In the genomic region with DNA sequence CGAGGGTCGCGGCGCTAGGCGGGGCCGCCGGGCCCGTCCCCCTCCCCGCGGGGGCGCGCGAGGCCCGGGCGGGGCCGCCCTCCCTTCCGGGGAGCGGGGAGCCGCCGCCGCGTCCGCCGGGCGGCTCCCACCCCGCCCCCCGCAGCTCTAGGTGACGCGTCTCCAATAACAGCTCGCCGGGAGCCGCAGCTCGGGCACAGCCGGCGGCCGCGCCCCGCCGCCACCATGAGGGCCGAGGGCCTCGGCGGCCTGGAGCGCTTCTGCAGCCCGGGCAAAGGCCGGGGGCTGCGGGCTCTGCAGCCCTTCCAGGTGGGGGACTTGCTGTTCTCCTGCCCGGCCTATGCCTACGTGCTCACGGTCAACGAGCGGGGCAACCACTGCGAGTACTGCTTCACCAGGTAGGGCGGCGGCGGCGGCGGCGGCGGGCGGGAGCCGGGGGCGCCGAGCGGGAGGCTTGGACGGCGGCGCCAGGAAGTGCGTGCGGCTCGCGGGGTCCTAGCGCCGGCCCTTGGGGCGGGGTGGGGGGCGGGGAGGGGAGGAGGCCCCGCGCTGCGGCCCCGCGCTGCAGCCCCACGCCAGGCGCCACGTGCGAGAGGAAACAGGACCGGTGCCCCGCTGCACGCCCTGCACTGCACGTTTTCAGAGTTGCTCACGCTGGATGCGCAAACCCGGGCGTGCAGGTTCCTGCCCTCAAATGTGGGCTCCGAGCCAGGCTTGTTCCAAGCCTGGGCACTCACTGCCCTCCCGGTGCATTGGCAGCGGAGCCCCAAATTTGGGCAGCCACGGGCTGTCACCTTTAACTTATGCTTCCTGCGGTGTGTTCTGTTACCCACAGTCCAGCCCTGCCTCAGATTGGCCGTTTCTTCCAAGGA, we compare ENCODE assay signal across 8 cellular contexts. TPM values are rescaled to one million over a fixed set of nuclear protein-coding genes. Genes with fewer than 3 reads are reported as not detected.
DNase-seq lines count a peak whose midpoint lies in the region; ATAC-seq and TF ChIP-seq lines count a peak whose summit lies in the region.

A gene with protein sequence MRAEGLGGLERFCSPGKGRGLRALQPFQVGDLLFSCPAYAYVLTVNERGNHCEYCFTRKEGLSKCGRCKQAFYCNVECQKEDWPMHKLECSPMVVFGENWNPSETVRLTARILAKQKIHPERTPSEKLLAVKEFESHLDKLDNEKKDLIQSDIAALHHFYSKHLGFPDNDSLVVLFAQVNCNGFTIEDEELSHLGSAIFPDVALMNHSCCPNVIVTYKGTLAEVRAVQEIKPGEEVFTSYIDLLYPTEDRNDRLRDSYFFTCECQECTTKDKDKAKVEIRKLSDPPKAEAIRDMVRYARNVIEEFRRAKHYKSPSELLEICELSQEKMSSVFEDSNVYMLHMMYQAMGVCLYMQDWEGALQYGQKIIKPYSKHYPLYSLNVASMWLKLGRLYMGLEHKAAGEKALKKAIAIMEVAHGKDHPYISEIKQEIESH (plus strand): TSS at position 130 of the 872 bp plus-strand sequence. CDS start 96 bp downstream, at position 226.

- H3K4me3 Mint-ChIP-seq in effector memory CD8-positive, alpha-beta T cell = peak within 1 kb of the TSS; percentile 82 to 87

- H3K4me1 Mint-ChIP-seq in effector memory CD8-positive, alpha-beta T cell (ENCODE audit: low read depth in 2 of 2) = peaks cover 29 to 50% of the 10 kb centered on the region in 2 donors

- CTCF ChIA-PET in activated CD8-positive, alpha-beta memory T cell treated with anti-CD3 and anti-CD28 coated beads for 36 hours (lab: Charles Lee) = interaction anchor here (0.6 to 1.0 kb wide), 2 partner anchors 20 to 48 kb away, joined by 3 to 4 read pairs; no protein-coding TSS in a partner anchor

- H3K27me3 Mint-ChIP-seq in effector memory CD8-positive, alpha-beta T cell = no peaks in the 10 kb centered on the region

- POLR2A ChIA-PET in activated CD8-positive, alpha-beta memory T cell treated with anti-CD3 and anti-CD28 coated beads for 36 hours (lab: Charles Lee) = no interaction called here

- no peak; the same call in none of the 2 replicates for TF ChIP-seq CTCF in C4-2B (conservative IDR thresholded peaks at IDR 0.05)

- DNase-seq in NCI-H82 treated with DMSO at 0.1 percent for 48 hours (lab: John Stamatoyannopoulos, UW; ENCODE audit: unreplicated experiment) (peak; percentile 53), mesenteric fat pad (ENCODE audit: low spot score) (no peak)
- peak; percentile 49 to 53 (median 51) for DNase-seq in effector memory CD8-positive, alpha-beta T cell
- peak; percentile 47 for DNase-seq in stimulated activated CD8-positive, alpha-beta memory T cell treated with anti-CD3 and anti-CD28 coated beads, Interleukin-15, amount 100 ng/mL, for 24 hours (ENCODE audit: low read depth)

- TF ChIP-seq POLR2A in GM19099 (IDR thresholded peaks at IDR 0.05; ENCODE audit: extremely low read depth, insufficient read length, low read depth) = peak; percentile 68

- peaks cover 5% of the 10 kb centered on the region for H3K36me3 Mint-ChIP-seq in effector memory CD8-positive, alpha-beta T cell (ENCODE audit: insufficient read depth)

- H3K9me3 Mint-ChIP-seq in effector memory CD8-positive, alpha-beta T cell = no peaks in the 10 kb centered on the region

- peak within 1 kb of the TSS; percentile 84 to 85 for H3K27ac Mint-ChIP-seq in effector memory CD8-positive, alpha-beta T cell

- peak within 1 kb of the TSS; percentile 78 for H3K27ac ChIP-seq in C4-2B

- ATAC-seq in HG03378 (IDR thresholded peaks at IDR 0.05; ENCODE audit: unreplicated experiment) = peak; percentile 57
- ATAC-seq in effector memory CD8-positive, alpha-beta T cell (replicated peaks) = peak; percentile 78

RNA-seq across cellular contexts. Expression of the gene that starts here (rescaled TPM):
- 10 to 100 TPM; 30.0 to 32.4 TPM for total RNA-seq in activated CD8-positive, alpha-beta memory T cell treated with anti-CD3 and anti-CD28 coated beads for 36 hours
- total RNA-seq in mesenteric fat pad = 34.4 TPM
